Comparison of ENCODE assay signal across 1 cellular context in genomic region chr9:117704024-117704575, GRCh38.
TF ChIP-seq lines count a peak whose summit lies in the region.

Gene TLR4 (plus strand): TSS chr9:117704403. CDS start chr9:117704473, 70 bp downstream.

TF ChIP-seq in WTC11, 78 proteins besides CTCF, POLR2A, EP300 and RAD21 (continued from another document):
- TF ChIP-seq PREB (CRISPR knock-in tag; IDR thresholded peaks at IDR 0.05; ENCODE audit: borderline replicate concordance) (no peak), ATF2 (CRISPR knock-in tag; IDR thresholded peaks at IDR 0.05; ENCODE audit: borderline replicate concordance, low read depth) (no peak), GABPB1 (CRISPR knock-in tag; IDR thresholded peaks at IDR 0.05) (no peak), NFYB (CRISPR knock-in tag; conservative IDR thresholded peaks at IDR 0.05; ENCODE audit: low read depth) (no peak), CREB1 (CRISPR knock-in tag; IDR thresholded peaks at IDR 0.05) (no peak), MLX (CRISPR knock-in tag; IDR thresholded peaks at IDR 0.05) (no peak), FOXJ3 (CRISPR knock-in tag; IDR thresholded peaks at IDR 0.05; ENCODE audit: borderline replicate concordance) (no peak), ZNF219 (CRISPR knock-in tag; IDR thresholded peaks at IDR 0.05; ENCODE audit: borderline replicate concordance) (no peak), SMAD3 (CRISPR knock-in tag; IDR thresholded peaks at IDR 0.05; ENCODE audit: borderline replicate concordance) (no peak)
